27 cellular contexts compared by ENCODE assay signal in the genomic region with DNA sequence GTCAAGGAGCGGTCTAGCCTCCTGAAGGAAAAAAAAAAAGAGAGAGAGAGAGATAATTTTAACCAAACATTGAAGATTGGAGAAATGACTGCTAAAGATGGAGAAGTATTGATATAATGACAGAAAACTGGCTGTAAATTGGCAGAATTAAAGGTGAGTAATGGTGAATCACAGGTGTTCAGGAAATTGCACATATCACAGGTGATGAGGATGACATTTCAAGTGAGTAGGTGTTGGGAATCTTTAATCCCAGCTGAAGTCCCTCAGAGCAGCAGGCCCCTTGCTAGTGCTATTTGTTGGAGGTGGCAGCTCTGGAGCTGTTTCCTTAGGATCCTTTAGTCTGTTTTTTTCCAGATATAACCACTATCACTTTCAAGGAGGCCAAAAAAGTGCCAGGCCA.
"Had no signal": no experiment of that assay in that cellular context is flagged by ENCODE, and none has a peak within 500 bp of the region (broad histone marks: within the 10 kb centered on the region; RNA-seq: fewer than 3 reads in every experiment).

No MANE protein-coding gene starts in this region.

- H3K27me3 Mint-ChIP-seq: naive B cell; natural killer cell treated with Interleukin-12 subunit alpha and Interleukin-12 subunit beta and Interleukin-15 and Interleukin-18, amount 100 ng/mL, for 72 hours; progenitor cell of endocrine pancreas; stimulated activated naive CD8-positive, alpha-beta T cell treated with anti-CD3 and anti-CD28 coated beads, Interleukin-15, amount 100 ng/mL, for 72 hours had no signal

- H3K27me3 ChIP-seq: dorsolateral prefrontal cortex, esophagus muscularis mucosa, heart right ventricle, neural progenitor cell, right lobe of liver, suprapubic skin, transverse colon, vagina had no signal

- H2AFZ ChIP-seq: neural progenitor cell, parathyroid adenoma had no signal

- H3K79me2 ChIP-seq: parathyroid adenoma had no signal

- H3K4me2 ChIP-seq: neural progenitor cell had no signal

- H3K36me3 Mint-ChIP-seq: mesothelial cell of epicardium, naive B cell, neural progenitor cell had no signal

- H3K27ac Mint-ChIP-seq: mesothelial cell of epicardium; natural killer cell treated with Interleukin-12 subunit alpha and Interleukin-12 subunit beta and Interleukin-15 and Interleukin-18, amount 100 ng/mL, for 72 hours; neural progenitor cell; progenitor cell of endocrine pancreas; stimulated activated naive CD8-positive, alpha-beta T cell treated with anti-CD3 and anti-CD28 coated beads, Interleukin-15, amount 100 ng/mL, for 72 hours had no signal

- ATAC-seq: heart right ventricle; left lobe of liver; mucosa of descending colon; natural killer cell treated with Interleukin-12 subunit alpha and Interleukin-12 subunit beta and Interleukin-15 and Interleukin-18, amount 100 ng/mL, for 72 hours; right lobe of liver; stimulated activated naive CD8-positive, alpha-beta T cell treated with anti-CD3 and anti-CD28 coated beads, Interleukin-15, amount 100 ng/mL, for 72 hours had no signal

- H3K27ac ChIP-seq: dorsolateral prefrontal cortex, esophagus muscularis mucosa, heart right ventricle, neural progenitor cell, parathyroid adenoma, right lobe of liver, suprapubic skin, transverse colon, vagina had no signal

- H3K4me3 Mint-ChIP-seq: mesothelial cell of epicardium; natural killer cell treated with Interleukin-12 subunit alpha and Interleukin-12 subunit beta and Interleukin-15 and Interleukin-18, amount 100 ng/mL, for 72 hours; neural progenitor cell; stimulated activated naive CD8-positive, alpha-beta T cell treated with anti-CD3 and anti-CD28 coated beads, Interleukin-15, amount 100 ng/mL, for 72 hours had no signal

- H3K36me3 ChIP-seq: esophagus muscularis mucosa, heart right ventricle, neural progenitor cell, right lobe of liver, suprapubic skin, transverse colon, vagina had no signal

- H3K9me3 ChIP-seq: esophagus muscularis mucosa, right lobe of liver, vagina had no signal

- DNase-seq: dorsolateral prefrontal cortex; effector CD4-positive, alpha-beta T cell; foreskin melanocyte; glutamatergic neuron; heart right ventricle; hippocampal formation; islet precursor cell; mesenchymal stem cell; mucosa of descending colon; naive B cell; right lobe of liver; small intestine; stimulated activated CD4-positive, alpha-beta T cell treated with anti-CD3 and anti-CD28 coated beads, Interleukin-15, amount 100 ng/mL, for 24 hours; stimulated activated CD4-positive, alpha-beta T cell treated with anti-CD3 and anti-CD28 coated beads, Interleukin-2, amount 100 ng/mL, for 48 hours; stimulated activated naive CD4-positive, alpha-beta T cell; stimulated activated naive CD8-positive, alpha-beta T cell treated with anti-CD3 and anti-CD28 coated beads, Interleukin-15, amount 100 ng/mL, for 72 hours; transverse colon had no signal

- H3K9ac ChIP-seq: neural progenitor cell, parathyroid adenoma had no signal

- H3K4me3 ChIP-seq: dorsolateral prefrontal cortex, esophagus muscularis mucosa, heart right ventricle, lung, mucosa of descending colon, neural progenitor cell, right lobe of liver, suprapubic skin, transverse colon, vagina had no signal

- H3K4me1 ChIP-seq: heart right ventricle, neural progenitor cell, parathyroid adenoma, right lobe of liver, suprapubic skin, transverse colon, vagina had no signal

- H3K4me1 Mint-ChIP-seq: naive B cell; neural progenitor cell; stimulated activated naive CD8-positive, alpha-beta T cell treated with anti-CD3 and anti-CD28 coated beads, Interleukin-15, amount 100 ng/mL, for 72 hours had no signal
